17 cellular contexts compared by ENCODE assay signal in genomic region chr15:99958426-99959097, GRCh38.
A peak's percentile ranks its signal among the peaks of the same experiment; 100 is the strongest.
DNase-seq lines count a peak whose midpoint lies in the region; ATAC-seq lines count a peak whose summit lies in the region.
"Had no signal": no experiment of that assay in that cellular context is flagged by ENCODE, and none has a peak within 500 bp of the region (broad histone marks: within the 10 kb centered on the region; RNA-seq: fewer than 3 reads in every experiment).

No MANE protein-coding gene starts in this region.

- intact Hi-C loops in left colon (cut with DNase I, micrococcal nuclease), result no loop called here

- H3K4me2 ChIP-seq in Karpas-422 (ENCODE audit: low read depth, low read length, poor library complexity, severe bottlenecking), result no peak overlapping the region
- H3K4me2 ChIP-seq: PC-9, SK-N-SH had no signal

- no peak overlapping the region for H2AFZ ChIP-seq in Karpas-422 (ENCODE audit: low read length)
- H2AFZ ChIP-seq: PC-9 had no signal

- no peaks in the 10 kb centered on the region for H3K4me1 ChIP-seq in Karpas-422 (ENCODE audit: low read length)
- H3K4me1 ChIP-seq: HAP-1 had no signal

- H3K4me3 ChIP-seq in Karpas-422 (ENCODE audit: low read length), result no peak overlapping the region
- H3K4me3 ChIP-seq: HAP-1, PC-9 had no signal

- H3K36me3 ChIP-seq in Karpas-422 (ENCODE audit: insufficient read depth, low read length), result no peaks in the 10 kb centered on the region
- H3K36me3 ChIP-seq: HAP-1 had no signal

- H3K9me2 ChIP-seq in Karpas-422 (replicated peaks; ENCODE audit: insufficient read depth, low read length), result no peaks in the 10 kb centered on the region
- H3K9me2 ChIP-seq: SK-N-SH had no signal

- no peaks in the 10 kb centered on the region for H3K79me2 ChIP-seq in Karpas-422 (ENCODE audit: low read length)

- H3K9ac ChIP-seq in Karpas-422 (ENCODE audit: low read length), result no peak overlapping the region
- H3K9ac ChIP-seq: SK-N-SH had no signal

- H4K20me1 ChIP-seq in Karpas-422 (ENCODE audit: insufficient read depth, low read depth, low read length), result no peaks in the 10 kb centered on the region

- H3K27me3 ChIP-seq in Karpas-422 (ENCODE audit: low read length), result no peaks in the 10 kb centered on the region

- peak; percentile 50 for ATAC-seq in left colon
- no peak for ATAC-seq in HG03342 (IDR thresholded peaks at IDR 0.05; ENCODE audit: unreplicated experiment)

- H3K9me3 ChIP-seq in Karpas-422 (ENCODE audit: low read length), result no peaks in the 10 kb centered on the region
- H3K9me3 ChIP-seq: HAP-1, SK-N-SH had no signal

- no peak overlapping the region for H3K27ac ChIP-seq in Karpas-422 (ENCODE audit: low read length)
- H3K27ac ChIP-seq: PC-9 had no signal

- peak; percentile 1 for DNase-seq in AG08396 (ENCODE audit: low spot score)
- DNase-seq in GM03348 (ENCODE audit: low spot score), result peak; percentile 1
- peak; percentile 12 for DNase-seq in activated CD8-positive, alpha-beta memory T cell treated with anti-CD3 and anti-CD28 coated beads, Interleukin-2, amount 50 U/mL, for 48 hours
- DNase-seq in left colon, result no peak
- DNase-seq in Karpas-422, result no peak
- no peak for DNase-seq in NCI-H1417 treated with DMSO at 0.1 percent for 48 hours (lab: John Stamatoyannopoulos, UW)
- no peak for DNase-seq in NCI-H69 (lab: John Stamatoyannopoulos, UW)
- DNase-seq: COR-L47, NCI-H1436, NCI-H2029, NCI-H2171, NCI-H446, NCI-H748 treated with DMSO at 0.1 percent for 48 hours, PC-9, SK-N-SH had no signal

Comparison
In these comparisons a context has a peak if more than half of its experiments do, and no peak if none do; other contexts are left out.
1. DNase-seq: peak in AG08396 (single experiment), GM03348 (single experiment) and activated CD8-positive, alpha-beta memory T cell treated with anti-CD3 and anti-CD28 coated beads, Interleukin-2, amount 50 U/mL, for 48 hours (single experiment); none in left colon (0 of 2), Karpas-422 (single experiment), NCI-H1417 treated with DMSO at 0.1 percent for 48 hours (single experiment) and NCI-H69 (single experiment).